In the genomic region with DNA sequence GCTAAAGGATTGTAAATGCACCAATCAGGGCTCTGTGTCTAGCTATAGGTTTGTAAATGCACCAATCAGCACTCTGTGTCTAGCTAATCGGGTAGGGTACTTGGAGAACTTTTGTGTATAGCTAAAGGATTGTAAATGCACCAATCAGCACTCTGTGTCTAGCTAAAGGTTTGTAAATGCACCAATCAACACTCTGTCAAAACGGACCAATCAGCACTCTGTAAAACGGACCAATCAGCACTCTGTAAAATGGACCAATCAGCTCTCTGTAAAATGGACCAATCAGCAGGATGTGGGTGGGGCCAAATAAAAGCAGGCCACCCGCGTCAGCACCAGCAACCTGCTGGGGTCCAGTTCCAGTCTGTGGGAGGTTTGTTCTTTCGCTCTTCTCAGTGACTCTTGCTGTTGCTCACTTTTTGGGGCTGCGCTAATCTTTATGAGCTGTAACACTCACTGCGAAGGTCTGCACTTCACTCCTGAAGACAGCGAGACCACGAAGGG, we compare ENCODE assay signal across 5 cellular contexts.
DNase-seq lines count a peak whose midpoint lies in the region; ATAC-seq, FAIRE-seq and TF ChIP-seq lines count a peak whose summit lies in the region.
"Not testable (repeated sequence)": the region's sequence is repeated elsewhere in the genome, so short reads cannot be mapped to it uniquely, and the experiment has no call there.

No MANE protein-coding gene starts in this region.

- H3K9me3 ChIP-seq in K562 (replicated peaks; ENCODE audit: control insufficient read depth, insufficient read depth, low read depth, low read length); heart left ventricle; left ventricle myocardium inferior (replicated peaks); right cardiac atrium (ENCODE audit: control insufficient read depth, low read length); testis: not testable (repeated sequence)

- TF ChIP-seq CTCF in K562 (IDR thresholded peaks at IDR 0.05 in 2 of 3, conservative IDR thresholded peaks at IDR 0.05 in 1 of 3; ENCODE audit: insufficient read depth in 2 of 3, low read depth in 1 of 3, low read length in 3 of 3); heart left ventricle (IDR thresholded peaks at IDR 0.05); left ventricle myocardium inferior (IDR thresholded peaks at IDR 0.05; ENCODE audit: borderline replicate concordance); testis (IDR thresholded peaks at IDR 0.05): not testable (repeated sequence)

- CTCF ChIA-PET in K562 (lab: Yijun Ruan, JAX; ENCODE audit: low intra/inter-chr PET ratio), result not testable (repeated sequence)

- FAIRE-seq in K562 (lab: Jason Lieb, UNC), result not testable (repeated sequence)

- not testable (repeated sequence) for H3K79me2 ChIP-seq in K562 (ENCODE audit: control insufficient read depth, insufficient read depth, low read length)

- not testable (repeated sequence) for H4K20me1 ChIP-seq in K562 (replicated peaks; ENCODE audit: control insufficient read depth, insufficient read depth, low read length)

- H3K4me1 ChIP-seq in K562 (replicated peaks in 1 of 2; ENCODE audit: control insufficient read depth in 2 of 2, insufficient read depth in 2 of 2, low read length in 2 of 2), result peaks cover 0 to 10% of the 10 kb centered on the region in 2 experiments; a peak in 2 of 5 replicates
- H3K4me1 ChIP-seq in heart left ventricle, result peaks cover 0 to 37% (median 5%) of the 10 kb centered on the region in 12 donors
- peaks cover 50% of the 10 kb centered on the region for H3K4me1 ChIP-seq in left ventricle myocardium inferior
- not testable (repeated sequence) for H3K4me1 ChIP-seq in right cardiac atrium (ENCODE audit: control insufficient read depth, insufficient read depth, low read length); testis

- POLR2A ChIA-PET in K562 (lab: Yijun Ruan, JAX), result not testable (repeated sequence)

- not testable (repeated sequence) for TF ChIP-seq POLR2A in K562 (conservative IDR thresholded peaks at IDR 0.05); heart left ventricle (IDR thresholded peaks at IDR 0.05); testis (IDR thresholded peaks at IDR 0.05)

- H3K4me3 ChIP-seq in K562; heart left ventricle; left ventricle myocardium inferior; right cardiac atrium (ENCODE audit: low read length): not testable (repeated sequence)
- peak overlapping the region; percentile 22 to 34 for H3K4me3 ChIP-seq in testis

- H3K27ac ChIP-seq in K562 (ENCODE audit: extremely low read depth, low read depth, low read length); testis: not testable (repeated sequence)
- H3K27ac ChIP-seq in heart left ventricle, result peak overlapping the region in 8 of 12 donors; percentile 53 to 93 (median 81)
- peak overlapping the region; percentile 89 for H3K27ac ChIP-seq in left ventricle myocardium inferior (replicated peaks)
- H3K27ac ChIP-seq in right cardiac atrium (ENCODE audit: low read length), result peak overlapping the region; percentile 82

- 72% methylated on average over 10 of the region's 10 CpGs for WGBS in K562 (ENCODE audit: insufficient coverage, low coverage, missing lambda C conversion rate)
- 89 to 97% (median 95%) methylated on average over 10 of the region's 10 CpGs for WGBS in heart left ventricle, 4 donors
- 91% methylated on average over 10 of the region's 10 CpGs for WGBS in right cardiac atrium
- WGBS in testis, 2 donors, result 71 to 82% methylated on average over 9 to 10 of the region's 10 CpGs

- BruUV-seq in K562 (replicated peaks; lab: Mats Ljungman, UMichigan), result not testable (repeated sequence)

- not testable (repeated sequence) for H3K27me3 ChIP-seq in K562 (ENCODE audit: control insufficient read depth in 2 of 2, insufficient read depth in 2 of 2, low read length in 2 of 2); heart left ventricle; left ventricle myocardium inferior (ENCODE audit: low read depth); right cardiac atrium (ENCODE audit: control insufficient read depth, insufficient read depth); testis

- ATAC-seq in K562, heart left ventricle, right cardiac atrium: not testable (repeated sequence)

- not testable (repeated sequence) for H3K4me2 ChIP-seq in K562 (ENCODE audit: insufficient read depth, low read length)

- not testable (repeated sequence) for DNase-seq in K562 (ENCODE audit: extremely low read depth in 1 of 4, low spot score in 3 of 4); heart left ventricle; left ventricle myocardium inferior; right cardiac atrium
- peak; percentile 73 for DNase-seq in testis

- not testable (repeated sequence) for H2AFZ ChIP-seq in K562 (ENCODE audit: low read depth, low read length)

- not testable (repeated sequence) for H3K9me1 ChIP-seq in K562 (ENCODE audit: control insufficient read depth, insufficient read depth, low read length)

- in situ Hi-C loops in K562 (cut with MboI), result not testable (repeated sequence)

- not testable (repeated sequence) for H3K36me3 ChIP-seq in K562 (ENCODE audit: control insufficient read depth, insufficient read depth, low read length); heart left ventricle; left ventricle myocardium inferior; testis (ENCODE audit: low read depth, missing control alignments)

- TF ChIP-seq EP300 in K562 (IDR thresholded peaks at IDR 0.05; ENCODE audit: low read length), result not testable (repeated sequence)

- TF ChIP-seq RAD21 in K562 (CRISPR knock-in tag; conservative IDR thresholded peaks at IDR 0.05 in 1 of 2, IDR thresholded peaks at IDR 0.05 in 1 of 2), result not testable (repeated sequence)

- not testable (repeated sequence) for H3K9ac ChIP-seq in K562 (ENCODE audit: insufficient read depth in 1 of 2, low read depth in 2 of 2, low read length in 2 of 2)

- intact Hi-C loops in K562 (cut with micrococcal nuclease); left ventricle myocardium inferior (cut with micrococcal nuclease); testis (cut with DNase I; ENCODE audit: low total_unique reads): not testable (repeated sequence)
- intact Hi-C loops in heart left ventricle (cut with DNase I) (loop anchor here in 1 of 10 donors (5.0 kb wide), 1 partner anchor 57 kb away; no protein-coding TSS in a partner anchor), right cardiac atrium (cut with DNase I) (loop anchor here in 2 of 4 donors (5.0 to 10.0 kb wide), 2 partner anchors 47 to 59 kb away; no protein-coding TSS in a partner anchor)

TF ChIP-seq in K562, 482 proteins besides CTCF, POLR2A, EP300 and RAD21:
- TF ChIP-seq RBM25 (IDR thresholded peaks at IDR 0.05; ENCODE audit: low read depth, low read length, severe bottlenecking) (peak; percentile 16), CC2D1A (IDR thresholded peaks at IDR 0.05) (peak; percentile 42; the same call in 1 of the 2 replicates), ZNF316 (IDR thresholded peaks at IDR 0.05) (peak; percentile 58), ASH1L (IDR thresholded peaks at IDR 0.05; ENCODE audit: borderline replicate concordance, low read depth, partially characterized antibody) (peak; percentile 49), NFYB (IDR thresholded peaks at IDR 0.05; ENCODE audit: extremely low read depth, insufficient read length) (peak; percentile 69)
- TF ChIP-seq, protein P1, sequence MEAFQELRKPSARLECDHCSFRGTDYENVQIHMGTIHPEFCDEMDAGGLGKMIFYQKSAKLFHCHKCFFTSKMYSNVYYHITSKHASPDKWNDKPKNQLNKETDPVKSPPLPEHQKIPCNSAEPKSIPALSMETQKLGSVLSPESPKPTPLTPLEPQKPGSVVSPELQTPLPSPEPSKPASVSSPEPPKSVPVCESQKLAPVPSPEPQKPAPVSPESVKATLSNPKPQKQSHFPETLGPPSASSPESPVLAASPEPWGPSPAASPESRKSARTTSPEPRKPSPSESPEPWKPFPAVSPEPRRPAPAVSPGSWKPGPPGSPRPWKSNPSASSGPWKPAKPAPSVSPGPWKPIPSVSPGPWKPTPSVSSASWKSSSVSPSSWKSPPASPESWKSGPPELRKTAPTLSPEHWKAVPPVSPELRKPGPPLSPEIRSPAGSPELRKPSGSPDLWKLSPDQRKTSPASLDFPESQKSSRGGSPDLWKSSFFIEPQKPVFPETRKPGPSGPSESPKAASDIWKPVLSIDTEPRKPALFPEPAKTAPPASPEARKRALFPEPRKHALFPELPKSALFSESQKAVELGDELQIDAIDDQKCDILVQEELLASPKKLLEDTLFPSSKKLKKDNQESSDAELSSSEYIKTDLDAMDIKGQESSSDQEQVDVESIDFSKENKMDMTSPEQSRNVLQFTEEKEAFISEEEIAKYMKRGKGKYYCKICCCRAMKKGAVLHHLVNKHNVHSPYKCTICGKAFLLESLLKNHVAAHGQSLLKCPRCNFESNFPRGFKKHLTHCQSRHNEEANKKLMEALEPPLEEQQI (IDR thresholded peaks at IDR 0.05), result peak; percentile 70
